9 cellular contexts compared by ENCODE assay signal in genomic region chr12:78600541-78600940, GRCh38.
"Had no signal": no experiment of that assay in that cellular context is flagged by ENCODE, and none has a peak within 500 bp of the region (broad histone marks: within the 10 kb centered on the region; RNA-seq: fewer than 3 reads in every experiment).

No MANE protein-coding gene starts in this region.

- H3K4me3 ChIP-seq: GM23248, HAP-1 had no signal

- ATAC-seq: HCT116, HepG2 had no signal

- H3K27ac ChIP-seq: GM23248, HL-60 had no signal

- H2AFZ ChIP-seq: GM23248 had no signal

- H3K36me3 ChIP-seq: HAP-1 had no signal

- H3K4me1 ChIP-seq: HAP-1 had no signal

- H3K9me3 ChIP-seq: HAP-1 had no signal

- DNase-seq: GM23248, GOT3, H7, HFFc6, KBM-7 had no signal
